Comparison of ENCODE assay signal across 8 cellular contexts in genomic region chr10:69630651-69631400, GRCh38. TPM values are rescaled to one million over a fixed set of nuclear protein-coding genes. Genes with fewer than 3 reads are reported as not detected.
DNase-seq lines count a peak whose midpoint lies in the region; ATAC-seq and TF ChIP-seq lines count a peak whose summit lies in the region.

No MANE protein-coding gene starts in this region.

- H3K4me3 Mint-ChIP-seq in effector memory CD8-positive, alpha-beta T cell = peak overlapping the region; percentile 64 to 71
- H3K4me3 Mint-ChIP-seq in naive thymus-derived CD8-positive, alpha-beta T cell = peak overlapping the region; percentile 67 to 85 (median 74)

- no TSS peak for BruUV-seq in A673 (replicated peaks; lab: Mats Ljungman, UMichigan)
- BruUV-seq in OCI-LY7 (replicated peaks; lab: Mats Ljungman, UMichigan) = no TSS peak

- H3K9me3 Mint-ChIP-seq in effector memory CD8-positive, alpha-beta T cell = no peaks in the 10 kb centered on the region
- H3K9me3 Mint-ChIP-seq in naive thymus-derived CD8-positive, alpha-beta T cell = no peaks in the 10 kb centered on the region

- DNase-seq in A673 (ENCODE audit: low spot score) (no peak), OCI-LY7 (ENCODE audit: low spot score) (no peak), medulla oblongata (ENCODE audit: extremely low spot score) (no peak), kidney glomerular epithelial cell (lab: John Stamatoyannopoulos, UW) (no peak)
- no peak for DNase-seq in effector memory CD8-positive, alpha-beta T cell
- no peak for DNase-seq in naive thymus-derived CD8-positive, alpha-beta T cell
- DNase-seq in activated CD4-positive, alpha-beta T cell treated with anti-CD3 and anti-CD28 coated beads, Interleukin-2, amount 50 U/mL, for 4 hours = no peak

- H3K9me3 ChIP-seq in A673 (ENCODE audit: low read depth, low read length, poor library complexity, severe bottlenecking) (no peaks in the 10 kb centered on the region), OCI-LY7 (ENCODE audit: low read length) (no peaks in the 10 kb centered on the region)

- H4K20me1 ChIP-seq in KMS-11 (ENCODE audit: insufficient read depth) (no peaks in the 10 kb centered on the region), OCI-LY7 (ENCODE audit: insufficient read depth, low read length) (no peaks in the 10 kb centered on the region)

- H3K27ac ChIP-seq in A673 (ENCODE audit: low read depth, low read length, poor library complexity, severe bottlenecking) (no peak overlapping the region), KMS-11 (no peak overlapping the region), OCI-LY7 (ENCODE audit: low read depth, low read length, poor library complexity, severe bottlenecking) (no peak overlapping the region)

- no peaks in the 10 kb centered on the region for H3K4me1 ChIP-seq in A673 (ENCODE audit: insufficient read depth, low read length, poor library complexity, severe bottlenecking)
- H3K4me1 ChIP-seq in KMS-11 (ENCODE audit: low read depth, poor library complexity, severe bottlenecking) = no peaks in the 10 kb centered on the region
- no peaks in the 10 kb centered on the region for H3K4me1 ChIP-seq in OCI-LY7 (ENCODE audit: insufficient read depth, low read length, poor library complexity, severe bottlenecking)

- peaks cover 4% of the 10 kb centered on the region for H3K36me3 Mint-ChIP-seq in effector memory CD8-positive, alpha-beta T cell (ENCODE audit: insufficient read depth)
- H3K36me3 Mint-ChIP-seq in naive thymus-derived CD8-positive, alpha-beta T cell = peaks cover 0 to 16% (median 4%) of the 10 kb centered on the region in 3 donors

- no peak for TF ChIP-seq CTCF in A673 (conservative IDR thresholded peaks at IDR 0.05; ENCODE audit: low read depth, low read length)
- no peak for TF ChIP-seq CTCF in KMS-11 (conservative IDR thresholded peaks at IDR 0.05; ENCODE audit: low read depth, low read length)
- no peak for TF ChIP-seq CTCF in OCI-LY7 (conservative IDR thresholded peaks at IDR 0.05; ENCODE audit: low read length)

- POLR2A ChIA-PET in A673 (lab: Charles Lee; ENCODE audit: low non-redundant PET) (no interaction called here), OCI-LY7 (lab: Charles Lee) (no interaction called here)
- POLR2A ChIA-PET in naive thymus-derived CD8-positive, alpha-beta T cell (lab: Charles Lee) = no interaction called here

- H3K27me3 ChIP-seq in A673 (replicated peaks; ENCODE audit: insufficient read depth, low read depth, low read length, poor library complexity) = peaks cover 6% of the 10 kb centered on the region
- no peaks in the 10 kb centered on the region for H3K27me3 ChIP-seq in KMS-11 (ENCODE audit: insufficient read depth, low read depth)

- CTCF ChIA-PET in A673 (lab: Charles Lee) (no interaction called here), OCI-LY7 (lab: Charles Lee; ENCODE audit: unreplicated experiment) (no interaction called here)

- H3K36me3 ChIP-seq in A673 (ENCODE audit: insufficient read depth, low read length, poor library complexity, severe bottlenecking) (no peaks in the 10 kb centered on the region), KMS-11 (ENCODE audit: insufficient read depth) (no peaks in the 10 kb centered on the region), OCI-LY7 (ENCODE audit: insufficient read depth, low read length) (no peaks in the 10 kb centered on the region)

- intact Hi-C loops in A673 (cut with micrococcal nuclease; ENCODE audit: unreplicated experiment) = no loop called here
- intact Hi-C loops in OCI-LY7 (cut with micrococcal nuclease; ENCODE audit: unreplicated experiment) = no loop called here

- no peak for ATAC-seq in effector memory CD8-positive, alpha-beta T cell (replicated peaks)
- no peak for ATAC-seq in naive thymus-derived CD8-positive, alpha-beta T cell

- H3K79me2 ChIP-seq in KMS-11 (ENCODE audit: insufficient read depth, low read depth) (no peaks in the 10 kb centered on the region), OCI-LY7 (ENCODE audit: insufficient read depth, low read depth, low read length) (no peaks in the 10 kb centered on the region)

- peak overlapping the region; percentile 62; the same call in 1 of the 2 replicates for H3K9ac ChIP-seq in KMS-11

- no peaks in the 10 kb centered on the region for H3K27me3 Mint-ChIP-seq in effector memory CD8-positive, alpha-beta T cell
- H3K27me3 Mint-ChIP-seq in naive thymus-derived CD8-positive, alpha-beta T cell = no peaks in the 10 kb centered on the region

- peak overlapping the region; percentile 76 for H2AFZ ChIP-seq in KMS-11 (ENCODE audit: low read depth)
- H2AFZ ChIP-seq in OCI-LY7 (ENCODE audit: low read length) = no peak overlapping the region

- H3K4me1 Mint-ChIP-seq in effector memory CD8-positive, alpha-beta T cell (ENCODE audit: low read depth in 2 of 2) = peaks cover 3 to 7% of the 10 kb centered on the region in 2 donors
- peaks cover 10 to 26% (median 12%) of the 10 kb centered on the region in 4 donors for H3K4me1 Mint-ChIP-seq in naive thymus-derived CD8-positive, alpha-beta T cell

- peak overlapping the region in 1 of 2 donors; percentile 67 for H3K27ac Mint-ChIP-seq in effector memory CD8-positive, alpha-beta T cell
- peak overlapping the region in 9 of 10 donors; percentile 2 to 90 (median 70) for H3K27ac Mint-ChIP-seq in naive thymus-derived CD8-positive, alpha-beta T cell

- peak overlapping the region; percentile 78 for H3K4me2 ChIP-seq in KMS-11
- no peak overlapping the region for H3K4me2 ChIP-seq in OCI-LY7 (ENCODE audit: low read length)

- H3K4me3 ChIP-seq in A673 (ENCODE audit: low read depth, low read length, poor library complexity, severe bottlenecking) (peak overlapping the region; percentile 57), KMS-11 (IDR thresholded peaks at IDR 0.05; ENCODE audit: insufficient read depth, low read depth, low read length) (no peak overlapping the region), OCI-LY7 (ENCODE audit: low read depth, low read length, poor library complexity, severe bottlenecking) (no peak overlapping the region)

- H3K9me2 ChIP-seq in OCI-LY7 (ENCODE audit: insufficient read depth, low read length) = no peaks in the 10 kb centered on the region

RNA-seq across cellular contexts. Expression of gene FAM241B, which starts 0.8 kb away (rescaled TPM):
- total RNA-seq in A673 (2021) (4.2 and 5.2 TPM in 2 replicates), OCI-LY7 (2022) (not detected in 2 replicates)
- total RNA-seq in naive thymus-derived CD8-positive, alpha-beta T cell = 10 to 100 TPM; 11.2 to 15.2 TPM
- polyA plus RNA-seq in naive thymus-derived CD8-positive, alpha-beta T cell = 10 to 100 TPM; 12.3 to 18.5 (median 16.0) TPM
- not detected in 2 replicates for total RNA-seq in OCI-LY7 (2014; rRNA removed; shearing (Covaris generic))

RNA-seq across cellular contexts. Expression of gene NEUROG3, which starts 57.6 kb away (rescaled TPM):
- total RNA-seq in A673 (2021) (not detected in 2 replicates), OCI-LY7 (2022) (not detected in 2 replicates)
- total RNA-seq in naive thymus-derived CD8-positive, alpha-beta T cell = not detected
- under 1 TPM in 1 of 3 donors, not detected in 2; 0.28 TPM for polyA plus RNA-seq in naive thymus-derived CD8-positive, alpha-beta T cell
- total RNA-seq in OCI-LY7 (2014; rRNA removed; shearing (Covaris generic)) = not detected in 2 replicates
